ENCODE assay signal across 23 cellular contexts in the genomic region with DNA sequence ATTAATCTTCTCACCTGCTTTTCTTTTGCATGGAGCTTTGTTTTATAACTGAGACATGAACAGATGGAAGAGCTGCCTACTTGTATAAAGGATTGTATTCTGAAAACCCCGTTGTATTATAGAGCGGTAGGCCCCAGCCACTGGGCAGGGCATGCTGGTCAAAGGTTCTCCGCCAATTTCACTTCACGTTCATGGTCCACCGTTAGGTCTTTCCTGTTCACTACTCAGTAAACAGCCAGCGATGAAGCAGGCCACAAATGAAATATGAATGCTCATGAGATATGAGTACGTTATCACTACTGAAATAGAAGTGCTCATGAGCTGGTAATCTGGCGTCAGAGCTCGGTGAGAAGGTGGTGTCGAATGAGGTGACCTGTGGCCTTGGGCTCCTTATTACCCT. TPM values are rescaled to one million over a fixed set of nuclear protein-coding genes. Genes with fewer than 3 reads are reported as not detected.
DNase-seq lines count a peak whose midpoint lies in the region; ATAC-seq and TF ChIP-seq lines count a peak whose summit lies in the region.
"Had no signal": no experiment of that assay in that cellular context is flagged by ENCODE, and none has a peak within 500 bp of the region (broad histone marks: within the 10 kb centered on the region; RNA-seq: fewer than 3 reads in every experiment).

No MANE protein-coding gene starts in this region.

- TF ChIP-seq CTCF in colonic mucosa (IDR thresholded peaks at IDR 0.05) (no peak), progenitor cell of endocrine pancreas (IDR thresholded peaks at IDR 0.05; ENCODE audit: unreplicated experiment) (no peak), type B pancreatic cell (conservative IDR thresholded peaks at IDR 0.05) (no peak)

- CTCF ChIA-PET in activated CD4-positive, alpha-beta T cell treated with anti-CD3 and anti-CD28 coated beads for 36 hours (lab: Charles Lee) = interaction anchor here (0.6 kb wide), 2 partner anchors 410 to 475 kb away, joined by 3 read pairs; no protein-coding TSS in a partner anchor
- CTCF ChIA-PET in T-cell (lab: Charles Lee) = no interaction called here

- H3K27me3 Mint-ChIP-seq in progenitor cell of endocrine pancreas (peaks cover 21% of the 10 kb centered on the region), type B pancreatic cell (peaks cover 20% of the 10 kb centered on the region), T-cell (peaks cover 0 to 3% of the 10 kb centered on the region in 2 donors)
- no peaks in the 10 kb centered on the region for H3K27me3 Mint-ChIP-seq in activated CD4-positive, alpha-beta T cell treated with anti-CD3 and anti-CD28 coated beads for 36 hours

- H3K9ac ChIP-seq in colonic mucosa (ENCODE audit: low read depth in 2 of 2, low read length in 2 of 2) = no peak overlapping the region

- H3K27ac ChIP-seq in colonic mucosa = peak overlapping the region; percentile 47

- no peak overlapping the region for H3K4me3 ChIP-seq in colonic mucosa
- H3K4me3 ChIP-seq: GM23338 had no signal

- no peak overlapping the region for H3K4me3 Mint-ChIP-seq in progenitor cell of endocrine pancreas (ENCODE audit: low read depth)
- H3K4me3 Mint-ChIP-seq in type B pancreatic cell = no peak overlapping the region
- no peak overlapping the region for H3K4me3 Mint-ChIP-seq in activated CD4-positive, alpha-beta T cell treated with anti-CD3 and anti-CD28 coated beads for 36 hours
- no peak overlapping the region for H3K4me3 Mint-ChIP-seq in T-cell
- H3K4me3 Mint-ChIP-seq: CD4-positive, alpha-beta memory T cell; GM23338; H9 had no signal

- ATAC-seq in left colon (peak; percentile 88), GM18502 (IDR thresholded peaks at IDR 0.05; ENCODE audit: poor library complexity, unreplicated experiment) (no peak), GM18517 (IDR thresholded peaks at IDR 0.05; ENCODE audit: unreplicated experiment) (no peak), T-cell (replicated peaks in 1 of 4) (no peak)
- ATAC-seq in activated CD4-positive, alpha-beta T cell treated with anti-CD3 and anti-CD28 coated beads for 36 hours = no peak
- ATAC-seq: GM23338, HCT116 had no signal

- peak overlapping the region; percentile 48 for H3K27ac Mint-ChIP-seq in progenitor cell of endocrine pancreas
- H3K27ac Mint-ChIP-seq in type B pancreatic cell = peak overlapping the region; percentile 14
- no peak overlapping the region for H3K27ac Mint-ChIP-seq in activated CD4-positive, alpha-beta T cell treated with anti-CD3 and anti-CD28 coated beads for 36 hours
- no peak overlapping the region for H3K27ac Mint-ChIP-seq in T-cell
- H3K27ac Mint-ChIP-seq: CD4-positive, alpha-beta memory T cell; GM23338; H9 had no signal

- intact Hi-C loops in colonic mucosa (cut with DNase I) = no loop called here
- intact Hi-C loops in left colon (cut with DNase I, micrococcal nuclease) = no loop called here
- intact Hi-C loops in activated CD4-positive, alpha-beta T cell treated with anti-CD3 and anti-CD28 coated beads for 36 hours (cut with DNase I, micrococcal nuclease) = no loop called here

- peaks cover 13% of the 10 kb centered on the region for H3K9me3 Mint-ChIP-seq in progenitor cell of endocrine pancreas (ENCODE audit: low read depth)
- no peaks in the 10 kb centered on the region for H3K9me3 Mint-ChIP-seq in type B pancreatic cell
- no peaks in the 10 kb centered on the region for H3K9me3 Mint-ChIP-seq in activated CD4-positive, alpha-beta T cell treated with anti-CD3 and anti-CD28 coated beads for 36 hours (ENCODE audit: low read depth)
- H3K9me3 Mint-ChIP-seq in T-cell = no peaks in the 10 kb centered on the region
- H3K9me3 Mint-ChIP-seq: CD4-positive, alpha-beta memory T cell; GM23338; H9 had no signal

- no peaks in the 10 kb centered on the region for H3K9me3 ChIP-seq in colonic mucosa

- POLR2A ChIA-PET in activated CD4-positive, alpha-beta T cell treated with anti-CD3 and anti-CD28 coated beads for 36 hours (lab: Charles Lee) = no interaction called here
- POLR2A ChIA-PET in T-cell (lab: Charles Lee) = no interaction called here

- peaks cover 38% of the 10 kb centered on the region for H3K4me1 Mint-ChIP-seq in progenitor cell of endocrine pancreas (ENCODE audit: low read depth)
- H3K4me1 Mint-ChIP-seq in type B pancreatic cell (ENCODE audit: unreplicated experiment) = peaks cover 51% of the 10 kb centered on the region
- H3K4me1 Mint-ChIP-seq in activated CD4-positive, alpha-beta T cell treated with anti-CD3 and anti-CD28 coated beads for 36 hours = no peaks in the 10 kb centered on the region
- H3K4me1 Mint-ChIP-seq in T-cell = no peaks in the 10 kb centered on the region
- H3K4me1 Mint-ChIP-seq: CD4-positive, alpha-beta memory T cell had no signal

- H3K27me3 ChIP-seq in colonic mucosa = no peaks in the 10 kb centered on the region

- H3K36me3 Mint-ChIP-seq in progenitor cell of endocrine pancreas (ENCODE audit: insufficient read depth) = peaks cover 2% of the 10 kb centered on the region
- peaks cover 13% of the 10 kb centered on the region for H3K36me3 Mint-ChIP-seq in type B pancreatic cell
- no peaks in the 10 kb centered on the region for H3K36me3 Mint-ChIP-seq in activated CD4-positive, alpha-beta T cell treated with anti-CD3 and anti-CD28 coated beads for 36 hours (ENCODE audit: low read depth)
- no peaks in the 10 kb centered on the region for H3K36me3 Mint-ChIP-seq in T-cell
- H3K36me3 Mint-ChIP-seq: CD4-positive, alpha-beta memory T cell had no signal

- no peaks in the 10 kb centered on the region for H3K4me1 ChIP-seq in colonic mucosa

- H3K36me3 ChIP-seq in colonic mucosa = no peaks in the 10 kb centered on the region

- DNase-seq in colonic mucosa (peak; percentile 54), left colon (peak; percentile 57 to 61), progenitor cell of endocrine pancreas (ENCODE audit: low spot score, unreplicated experiment) (no peak), type B pancreatic cell (ENCODE audit: extremely low spot score, unreplicated experiment) (no peak), T-cell (no peak)
- DNase-seq in activated CD4-positive, alpha-beta T cell treated with anti-CD3 and anti-CD28 coated beads for 36 hours = no peak
- DNase-seq: C1 segment of cervical spinal cord; Calu3; CD4-positive, alpha-beta memory T cell; COR-L47; DMS53; DMS79 treated with DMSO at 0.1 percent for 48 hours; GF-D8; H9 had no signal

RNA-seq across cellular contexts. Expression of a gene that starts 16.5 kb away (rescaled TPM):
- total RNA-seq in colonic mucosa (10 to 100 TPM; 11.7 to 28.8 TPM), left colon (10 to 100 TPM; 60.6 to 63.1 TPM), progenitor cell of endocrine pancreas (3.6 and 4.7 TPM in 2 replicates), type B pancreatic cell (ENCODE audit: low replicate concordance) (2.3 and 30.4 TPM in 2 replicates), T-cell (1 to 10 TPM in 2 of 5 donors, under 1 TPM in 1, not detected in 2; 0.32 to 2.3 (median 1.3) TPM)
- under 1 TPM in 1 of 2 experiments, not detected in 1; 0.11 TPM for total RNA-seq in activated CD4-positive, alpha-beta T cell treated with anti-CD3 and anti-CD28 coated beads for 36 hours
- total RNA-seq: A172, A673, Calu3, Daoy, G401, H4 had no signal

Comparison
In these comparisons a context has a peak if more than half of its experiments do, and no peak if none do; other contexts are left out.
1. DNase-seq: peak in colonic mucosa (single experiment) and left colon (2 of 2); none in progenitor cell of endocrine pancreas (single experiment), type B pancreatic cell (single experiment), activated CD4-positive, alpha-beta T cell treated with anti-CD3 and anti-CD28 coated beads for 36 hours (single experiment) and T-cell (0 of 34).
2. H3K27ac Mint-ChIP-seq: peak in progenitor cell of endocrine pancreas (single experiment) and type B pancreatic cell (single experiment); none in activated CD4-positive, alpha-beta T cell treated with anti-CD3 and anti-CD28 coated beads for 36 hours (single experiment) and T-cell (0 of 2).